ENCODE assay signal across 26 cellular contexts in genomic region chr20:43923917-43924316, GRCh38.
"Had no signal": no experiment of that assay in that cellular context is flagged by ENCODE, and none has a peak within 500 bp of the region (broad histone marks: within the 10 kb centered on the region; RNA-seq: fewer than 3 reads in every experiment).

No MANE protein-coding gene starts in this region.

- DNase-seq: activated B cell treated with CpG ODN at 0.5 μM for 24 hours; activated CD4-positive, alpha-beta memory T cell treated with anti-CD3 and anti-CD28 coated beads, Interleukin-2, amount 10 ng/mL, durations not matched to agents 7 days and 5 days; activated CD4-positive, alpha-beta T cell treated with anti-CD3 and anti-CD28 coated beads, Interleukin-2, amount 10 ng/mL, durations not matched to agents 7 days and 5 days; activated gamma-delta T cell; activated naive CD8-positive, alpha-beta T cell treated with anti-CD3 and anti-CD28 coated beads, Interleukin-2, amount 10 ng/mL, durations not matched to agents 7 days and 5 days; activated T-cell treated with anti-CD3 and anti-CD28 coated beads for 4 hours; adrenal gland; anterior cingulate cortex; caudate nucleus; NCI-H1105 treated with DMSO at 0.1 percent for 48 hours; NCI-H1436 treated with DMSO at 0.1 percent for 48 hours; NCI-H187; NCI-H2081; NCI-H510A treated with DMSO at 0.1 percent for 48 hours; NCI-H69; SHP77; SW 1271; T-helper 9 cell had no signal

- H3K36me3 ChIP-seq: adrenal gland, breast epithelium had no signal

- H3K4me1 ChIP-seq: adrenal gland had no signal

- H3K27me3 ChIP-seq: adrenal gland, SJSA1 had no signal

- FAIRE-seq: RCC 7860, TTC549 had no signal

- H3K9me3 Mint-ChIP-seq: activated B cell treated with CpG ODN at 0.5 μM for 24 hours; activated CD4-positive, alpha-beta memory T cell treated with anti-CD3 and anti-CD28 coated beads, Interleukin-2, amount 10 ng/mL, durations not matched to agents 7 days and 5 days; activated CD4-positive, alpha-beta T cell treated with anti-CD3 and anti-CD28 coated beads, Interleukin-2, amount 10 ng/mL, durations not matched to agents 7 days and 5 days; activated naive CD4-positive, alpha-beta T cell treated with anti-CD3 and anti-CD28 coated beads for 36 hours; T-helper 1 cell treated with Interleukin-12 subunit alpha and Interleukin-12 subunit beta and Interleukin-4 antibody, amounts not matched to agents 30 μg/mL and 1 μg/mL, for 36 hours had no signal

- H3K27ac ChIP-seq: adrenal gland, breast epithelium had no signal

- H3K9me3 ChIP-seq: adrenal gland, breast epithelium, SJSA1 had no signal

- H3K4me3 ChIP-seq: adrenal gland, breast epithelium, SJSA1 had no signal

- H3K27ac Mint-ChIP-seq: activated B cell treated with CpG ODN at 0.5 μM for 24 hours; activated CD4-positive, alpha-beta memory T cell treated with anti-CD3 and anti-CD28 coated beads, Interleukin-2, amount 10 ng/mL, durations not matched to agents 7 days and 5 days; activated CD4-positive, alpha-beta T cell treated with anti-CD3 and anti-CD28 coated beads, Interleukin-2, amount 10 ng/mL, durations not matched to agents 7 days and 5 days; activated naive CD4-positive, alpha-beta T cell treated with anti-CD3 and anti-CD28 coated beads for 36 hours; activated naive CD8-positive, alpha-beta T cell treated with anti-CD3 and anti-CD28 coated beads, Interleukin-2, amount 10 ng/mL, durations not matched to agents 7 days and 5 days; activated T-helper 17 cell treated with anti-CD3 and anti-CD28 coated beads, Interleukin-2, amount 50 U/mL, for 72 hours; T-helper 1 cell treated with Interleukin-12 subunit alpha and Interleukin-12 subunit beta and Interleukin-4 antibody, amounts not matched to agents 30 μg/mL and 1 μg/mL, for 36 hours had no signal

- H3K4me3 Mint-ChIP-seq: activated B cell treated with CpG ODN at 0.5 μM for 24 hours; activated CD4-positive, alpha-beta memory T cell treated with anti-CD3 and anti-CD28 coated beads, Interleukin-2, amount 10 ng/mL, durations not matched to agents 7 days and 5 days; activated CD4-positive, alpha-beta T cell treated with anti-CD3 and anti-CD28 coated beads, Interleukin-2, amount 10 ng/mL, durations not matched to agents 7 days and 5 days; activated naive CD4-positive, alpha-beta T cell treated with anti-CD3 and anti-CD28 coated beads for 36 hours; activated naive CD8-positive, alpha-beta T cell treated with anti-CD3 and anti-CD28 coated beads, Interleukin-2, amount 10 ng/mL, durations not matched to agents 7 days and 5 days; activated T-helper 17 cell treated with anti-CD3 and anti-CD28 coated beads, Interleukin-2, amount 50 U/mL, for 72 hours; T-helper 1 cell treated with Interleukin-12 subunit alpha and Interleukin-12 subunit beta and Interleukin-4 antibody, amounts not matched to agents 30 μg/mL and 1 μg/mL, for 36 hours had no signal

- ATAC-seq: activated T-helper 17 cell treated with anti-CD3 and anti-CD28 coated beads, Interleukin-2, amount 50 U/mL, for 72 hours; SK-N-SH treated with all-trans-retinoic acid at 6 μM for 48 hours had no signal
